1 cellular context compared by ENCODE assay signal in the genomic region with DNA sequence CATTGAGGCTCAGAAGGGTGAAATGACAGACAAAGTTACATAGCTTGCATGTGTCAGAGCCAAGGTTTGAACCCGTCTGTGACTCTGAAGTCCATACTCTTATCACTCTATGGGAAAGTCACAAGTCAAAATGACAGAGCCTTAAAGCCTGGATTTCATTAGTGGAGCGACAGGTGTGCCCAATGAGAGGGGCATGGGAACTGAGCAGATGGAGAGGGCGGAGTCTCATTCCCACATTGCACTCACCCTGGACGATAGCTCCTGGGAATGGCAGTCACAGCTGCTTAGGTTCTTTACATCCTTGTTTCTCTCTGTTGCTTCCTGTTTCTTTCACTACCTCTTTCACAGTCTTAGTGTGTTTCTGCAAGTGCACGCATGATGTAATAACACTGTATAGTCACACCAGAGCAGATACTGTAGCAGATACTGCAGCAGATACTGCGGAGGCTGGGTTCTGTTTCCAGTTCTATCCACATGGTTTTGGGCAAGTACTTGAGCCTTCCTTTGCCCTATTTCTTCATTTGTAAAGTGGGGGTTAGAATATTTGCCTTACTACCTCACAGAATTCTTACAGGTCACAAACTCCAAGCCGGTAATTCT.
TF ChIP-seq lines count a peak whose summit lies in the region.

No MANE protein-coding gene starts in this region.

TF ChIP-seq in GM12878, 131 proteins besides CTCF, POLR2A, EP300 and RAD21:
- TF ChIP-seq, protein P1, sequence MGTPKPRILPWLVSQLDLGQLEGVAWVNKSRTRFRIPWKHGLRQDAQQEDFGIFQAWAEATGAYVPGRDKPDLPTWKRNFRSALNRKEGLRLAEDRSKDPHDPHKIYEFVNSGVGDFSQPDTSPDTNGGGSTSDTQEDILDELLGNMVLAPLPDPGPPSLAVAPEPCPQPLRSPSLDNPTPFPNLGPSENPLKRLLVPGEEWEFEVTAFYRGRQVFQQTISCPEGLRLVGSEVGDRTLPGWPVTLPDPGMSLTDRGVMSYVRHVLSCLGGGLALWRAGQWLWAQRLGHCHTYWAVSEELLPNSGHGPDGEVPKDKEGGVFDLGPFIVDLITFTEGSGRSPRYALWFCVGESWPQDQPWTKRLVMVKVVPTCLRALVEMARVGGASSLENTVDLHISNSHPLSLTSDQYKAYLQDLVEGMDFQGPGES (IDR thresholded peaks at IDR 0.05) = no peak
- TF ChIP-seq, protein P2, sequence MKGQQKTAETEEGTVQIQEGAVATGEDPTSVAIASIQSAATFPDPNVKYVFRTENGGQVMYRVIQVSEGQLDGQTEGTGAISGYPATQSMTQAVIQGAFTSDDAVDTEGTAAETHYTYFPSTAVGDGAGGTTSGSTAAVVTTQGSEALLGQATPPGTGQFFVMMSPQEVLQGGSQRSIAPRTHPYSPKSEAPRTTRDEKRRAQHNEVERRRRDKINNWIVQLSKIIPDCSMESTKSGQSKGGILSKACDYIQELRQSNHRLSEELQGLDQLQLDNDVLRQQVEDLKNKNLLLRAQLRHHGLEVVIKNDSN (IDR thresholded peaks at IDR 0.05; ENCODE audit: borderline replicate concordance, extremely low read length, insufficient read depth, low read depth, low read length) = no peak
- TF ChIP-seq FOXM1 (IDR thresholded peaks at IDR 0.05; ENCODE audit: low read depth, low read length) (no peak), TCF12 (IDR thresholded peaks at IDR 0.05; ENCODE audit: low read depth, low read length) (no peak), IRF4 (IDR thresholded peaks at IDR 0.05; ENCODE audit: low read depth, low read length) (no peak), MXI1 (IDR thresholded peaks at IDR 0.05; ENCODE audit: low read depth, low read length) (no peak), EED (IDR thresholded peaks at IDR 0.05; ENCODE audit: low read depth) (no peak), CHD4 (IDR thresholded peaks at IDR 0.05) (no peak)
- TF ChIP-seq, protein P3, sequence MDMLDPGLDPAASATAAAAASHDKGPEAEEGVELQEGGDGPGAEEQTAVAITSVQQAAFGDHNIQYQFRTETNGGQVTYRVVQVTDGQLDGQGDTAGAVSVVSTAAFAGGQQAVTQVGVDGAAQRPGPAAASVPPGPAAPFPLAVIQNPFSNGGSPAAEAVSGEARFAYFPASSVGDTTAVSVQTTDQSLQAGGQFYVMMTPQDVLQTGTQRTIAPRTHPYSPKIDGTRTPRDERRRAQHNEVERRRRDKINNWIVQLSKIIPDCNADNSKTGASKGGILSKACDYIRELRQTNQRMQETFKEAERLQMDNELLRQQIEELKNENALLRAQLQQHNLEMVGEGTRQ (IDR thresholded peaks at IDR 0.05; ENCODE audit: borderline replicate concordance, low read depth, low read length) = no peak
- TF ChIP-seq, protein P4, sequence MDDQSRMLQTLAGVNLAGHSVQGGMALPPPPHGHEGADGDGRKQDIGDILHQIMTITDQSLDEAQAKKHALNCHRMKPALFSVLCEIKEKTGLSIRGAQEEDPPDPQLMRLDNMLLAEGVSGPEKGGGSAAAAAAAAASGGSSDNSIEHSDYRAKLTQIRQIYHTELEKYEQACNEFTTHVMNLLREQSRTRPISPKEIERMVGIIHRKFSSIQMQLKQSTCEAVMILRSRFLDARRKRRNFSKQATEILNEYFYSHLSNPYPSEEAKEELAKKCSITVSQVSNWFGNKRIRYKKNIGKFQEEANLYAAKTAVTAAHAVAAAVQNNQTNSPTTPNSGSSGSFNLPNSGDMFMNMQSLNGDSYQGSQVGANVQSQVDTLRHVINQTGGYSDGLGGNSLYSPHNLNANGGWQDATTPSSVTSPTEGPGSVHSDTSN (IDR thresholded peaks at IDR 0.05; ENCODE audit: insufficient replicate concordance, low read depth, low read length) = no peak
- TF ChIP-seq, protein P5, sequence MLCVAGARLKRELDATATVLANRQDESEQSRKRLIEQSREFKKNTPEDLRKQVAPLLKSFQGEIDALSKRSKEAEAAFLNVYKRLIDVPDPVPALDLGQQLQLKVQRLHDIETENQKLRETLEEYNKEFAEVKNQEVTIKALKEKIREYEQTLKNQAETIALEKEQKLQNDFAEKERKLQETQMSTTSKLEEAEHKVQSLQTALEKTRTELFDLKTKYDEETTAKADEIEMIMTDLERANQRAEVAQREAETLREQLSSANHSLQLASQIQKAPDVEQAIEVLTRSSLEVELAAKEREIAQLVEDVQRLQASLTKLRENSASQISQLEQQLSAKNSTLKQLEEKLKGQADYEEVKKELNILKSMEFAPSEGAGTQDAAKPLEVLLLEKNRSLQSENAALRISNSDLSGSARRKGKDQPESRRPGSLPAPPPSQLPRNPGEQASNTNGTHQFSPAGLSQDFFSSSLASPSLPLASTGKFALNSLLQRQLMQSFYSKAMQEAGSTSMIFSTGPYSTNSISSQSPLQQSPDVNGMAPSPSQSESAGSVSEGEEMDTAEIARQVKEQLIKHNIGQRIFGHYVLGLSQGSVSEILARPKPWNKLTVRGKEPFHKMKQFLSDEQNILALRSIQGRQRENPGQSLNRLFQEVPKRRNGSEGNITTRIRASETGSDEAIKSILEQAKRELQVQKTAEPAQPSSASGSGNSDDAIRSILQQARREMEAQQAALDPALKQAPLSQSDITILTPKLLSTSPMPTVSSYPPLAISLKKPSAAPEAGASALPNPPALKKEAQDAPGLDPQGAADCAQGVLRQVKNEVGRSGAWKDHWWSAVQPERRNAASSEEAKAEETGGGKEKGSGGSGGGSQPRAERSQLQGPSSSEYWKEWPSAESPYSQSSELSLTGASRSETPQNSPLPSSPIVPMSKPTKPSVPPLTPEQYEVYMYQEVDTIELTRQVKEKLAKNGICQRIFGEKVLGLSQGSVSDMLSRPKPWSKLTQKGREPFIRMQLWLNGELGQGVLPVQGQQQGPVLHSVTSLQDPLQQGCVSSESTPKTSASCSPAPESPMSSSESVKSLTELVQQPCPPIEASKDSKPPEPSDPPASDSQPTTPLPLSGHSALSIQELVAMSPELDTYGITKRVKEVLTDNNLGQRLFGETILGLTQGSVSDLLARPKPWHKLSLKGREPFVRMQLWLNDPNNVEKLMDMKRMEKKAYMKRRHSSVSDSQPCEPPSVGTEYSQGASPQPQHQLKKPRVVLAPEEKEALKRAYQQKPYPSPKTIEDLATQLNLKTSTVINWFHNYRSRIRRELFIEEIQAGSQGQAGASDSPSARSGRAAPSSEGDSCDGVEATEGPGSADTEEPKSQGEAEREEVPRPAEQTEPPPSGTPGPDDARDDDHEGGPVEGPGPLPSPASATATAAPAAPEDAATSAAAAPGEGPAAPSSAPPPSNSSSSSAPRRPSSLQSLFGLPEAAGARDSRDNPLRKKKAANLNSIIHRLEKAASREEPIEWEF (IDR thresholded peaks at IDR 0.05; ENCODE audit: insufficient replicate concordance, low read depth, low read length) = no peak
TF ChIP-seq in GM12878: peak in this region for 0.
